In the genomic region with DNA sequence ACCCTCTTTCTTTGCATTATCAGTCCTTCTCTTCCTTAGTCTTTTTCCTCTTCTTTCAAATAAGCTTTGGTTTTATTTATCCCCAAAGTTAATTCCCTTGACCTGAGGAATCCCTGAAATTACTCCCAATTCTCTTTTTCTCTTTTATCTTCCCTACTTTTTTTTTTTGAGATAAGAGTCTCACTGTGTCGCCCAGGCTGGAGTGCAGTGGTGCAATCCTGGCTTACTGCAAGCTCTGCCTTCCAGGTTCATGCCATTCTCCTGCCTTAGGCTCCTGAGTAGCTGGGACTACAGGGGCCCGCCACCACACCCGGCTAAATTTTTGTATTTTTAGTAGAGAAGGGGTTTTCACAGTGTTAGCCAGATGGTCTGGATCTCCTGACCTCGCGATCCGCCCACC, we compare ENCODE assay signal across 19 cellular contexts. TPM values are rescaled to one million over a fixed set of nuclear protein-coding genes. Genes with fewer than 3 reads are reported as not detected.
DNase-seq lines count a peak whose midpoint lies in the region; ATAC-seq and TF ChIP-seq lines count a peak whose summit lies in the region.
"Had no signal": no experiment of that assay in that cellular context is flagged by ENCODE, and none has a peak within 500 bp of the region (broad histone marks: within the 10 kb centered on the region; RNA-seq: fewer than 3 reads in every experiment).

No MANE protein-coding gene starts in this region.

- H3K27ac Mint-ChIP-seq in stimulated activated effector memory CD8-positive, alpha-beta T cell treated with anti-CD3 and anti-CD28 coated beads, Interleukin-12 subunit alpha, Interleukin-12 subunit beta, amount 100 ng/mL, for 72 hours: no peak overlapping the region
- H3K27ac Mint-ChIP-seq: CD4-positive, alpha-beta memory T cell had no signal

- intact Hi-C loops in left ventricle myocardium inferior (cut with micrococcal nuclease) (no loop called here), right cardiac atrium (cut with DNase I) (loop anchor here in 1 of 4 donors (2.0 kb wide), 1 partner anchor 37 kb away; no protein-coding TSS in a partner anchor), ascending aorta (cut with DNase I) (loop anchor here (2.0 kb wide), 1 partner anchor 13 kb away; no protein-coding TSS in a partner anchor)

- no peak overlapping the region for H3K18ac ChIP-seq in mesendoderm (ENCODE audit: low read length)

- H3K79me1 ChIP-seq in mesendoderm (ENCODE audit: low read length): no peaks in the 10 kb centered on the region

- H3K36me3 ChIP-seq in left ventricle myocardium inferior: no peaks in the 10 kb centered on the region
- no peaks in the 10 kb centered on the region for H3K36me3 ChIP-seq in ascending aorta
- no peaks in the 10 kb centered on the region for H3K36me3 ChIP-seq in mesendoderm (ENCODE audit: control insufficient read depth, insufficient read depth, low read length)
- no peaks in the 10 kb centered on the region for H3K36me3 ChIP-seq in thoracic aorta
- H3K36me3 ChIP-seq: HAP-1 had no signal

- no peak for TF ChIP-seq CTCF in left ventricle myocardium inferior (IDR thresholded peaks at IDR 0.05; ENCODE audit: borderline replicate concordance)
- no peak for TF ChIP-seq CTCF in ascending aorta (IDR thresholded peaks at IDR 0.05)
- TF ChIP-seq CTCF in thoracic aorta (IDR thresholded peaks at IDR 0.05): no peak

- no peak overlapping the region for H4K8ac ChIP-seq in mesendoderm (ENCODE audit: low read depth, low read length)

- H4K5ac ChIP-seq in mesendoderm (ENCODE audit: low read length): no peak overlapping the region

- no peak overlapping the region for H2BK120ac ChIP-seq in mesendoderm (ENCODE audit: low read depth, low read length)

- H3K23ac ChIP-seq in mesendoderm (ENCODE audit: low read length): no peak overlapping the region

- WGBS in right cardiac atrium: 90% methylated on average over 6 of the region's 6 CpGs
- WGBS in mesendoderm (ENCODE audit: extremely low coverage, insufficient coverage, low lambda C conversion rate): no CpG with 5 or more reads among the region's 6 CpGs

- H3K27ac ChIP-seq in left ventricle myocardium inferior (replicated peaks) (peak overlapping the region; percentile 32), right cardiac atrium (ENCODE audit: low read length) (no peak overlapping the region), ascending aorta (peak overlapping the region; percentile 9 to 44), mesendoderm (ENCODE audit: low read depth, low read length) (peak overlapping the region; percentile 55), thoracic aorta (peak overlapping the region; percentile 21 to 23)
- H3K27ac ChIP-seq: A549 had no signal

- peaks cover 39% of the 10 kb centered on the region for H3K36me3 Mint-ChIP-seq in stimulated activated effector memory CD8-positive, alpha-beta T cell treated with anti-CD3 and anti-CD28 coated beads, Interleukin-12 subunit alpha, Interleukin-12 subunit beta, amount 100 ng/mL, for 72 hours

- peaks cover 80% of the 10 kb centered on the region for H3K4me1 ChIP-seq in left ventricle myocardium inferior
- peaks cover 4% of the 10 kb centered on the region for H3K4me1 ChIP-seq in right cardiac atrium (ENCODE audit: control insufficient read depth, insufficient read depth, low read length)
- peaks cover 0 to 6% of the 10 kb centered on the region in 2 donors for H3K4me1 ChIP-seq in ascending aorta
- peaks cover 7% of the 10 kb centered on the region for H3K4me1 ChIP-seq in mesendoderm (ENCODE audit: control insufficient read depth, low read depth, low read length)
- peaks cover 4 to 24% of the 10 kb centered on the region in 2 donors for H3K4me1 ChIP-seq in thoracic aorta (ENCODE audit: control insufficient read depth in 1 of 2, low read depth in 2 of 2)

- H3K4me1 Mint-ChIP-seq in stimulated activated effector memory CD8-positive, alpha-beta T cell treated with anti-CD3 and anti-CD28 coated beads, Interleukin-12 subunit alpha, Interleukin-12 subunit beta, amount 100 ng/mL, for 72 hours: peaks cover 36% of the 10 kb centered on the region

- no peak overlapping the region for H3K4me3 Mint-ChIP-seq in stimulated activated effector memory CD8-positive, alpha-beta T cell treated with anti-CD3 and anti-CD28 coated beads, Interleukin-12 subunit alpha, Interleukin-12 subunit beta, amount 100 ng/mL, for 72 hours
- H3K4me3 Mint-ChIP-seq: CD4-positive, alpha-beta memory T cell had no signal

- DNase-seq in left ventricle myocardium inferior (no peak), right cardiac atrium (no peak), ascending aorta (ENCODE audit: low spot score in 2 of 2) (no peak), mesendoderm (no peak), thoracic aorta (ENCODE audit: low spot score) (no peak)
- no peak for DNase-seq in activated naive CD4-positive, alpha-beta T cell treated with anti-CD3 and anti-CD28 coated beads, Interleukin-2, amount 50 U/mL, for 16 hours
- no peak for DNase-seq in stimulated activated effector memory CD8-positive, alpha-beta T cell treated with anti-CD3 and anti-CD28 coated beads, Interleukin-12 subunit alpha, Interleukin-12 subunit beta, amount 100 ng/mL, for 72 hours (ENCODE audit: low spot score in 2 of 2)
- DNase-seq: 8988T; ACHN; AML-193; C1 segment of cervical spinal cord; CD4-positive, alpha-beta memory T cell; COR-L47; DMS153; DND-41; GOT3 had no signal

- H3K9me3 Mint-ChIP-seq in stimulated activated effector memory CD8-positive, alpha-beta T cell treated with anti-CD3 and anti-CD28 coated beads, Interleukin-12 subunit alpha, Interleukin-12 subunit beta, amount 100 ng/mL, for 72 hours: no peaks in the 10 kb centered on the region

- H3K4me2 ChIP-seq in mesendoderm (ENCODE audit: low read length): no peak overlapping the region
- H3K4me2 ChIP-seq: A549 had no signal

- no peaks in the 10 kb centered on the region for H3K79me2 ChIP-seq in mesendoderm (ENCODE audit: control insufficient read depth, insufficient read depth, low read length)

- no peak overlapping the region for H3K9ac ChIP-seq in mesendoderm (ENCODE audit: low read length)

- H3K4me3 ChIP-seq in left ventricle myocardium inferior (no peak overlapping the region), right cardiac atrium (ENCODE audit: low read length) (no peak overlapping the region), ascending aorta (no peak overlapping the region), mesendoderm (ENCODE audit: low read length) (no peak overlapping the region), thoracic aorta (no peak overlapping the region)
- H3K4me3 ChIP-seq: A549, HAP-1 had no signal

- no peaks in the 10 kb centered on the region for H3K9me3 ChIP-seq in left ventricle myocardium inferior (replicated peaks)
- no peaks in the 10 kb centered on the region for H3K9me3 ChIP-seq in right cardiac atrium (ENCODE audit: control insufficient read depth, low read length)
- no peaks in the 10 kb centered on the region for H3K9me3 ChIP-seq in ascending aorta
- H3K9me3 ChIP-seq in thoracic aorta: no peaks in the 10 kb centered on the region
- H3K9me3 ChIP-seq: A549, HAP-1 had no signal

- H2AK5ac ChIP-seq in mesendoderm (ENCODE audit: low read length): no peak overlapping the region

- H2BK5ac ChIP-seq in mesendoderm (ENCODE audit: low read length): no peak overlapping the region

- no peak for ATAC-seq in right cardiac atrium
- no peak for ATAC-seq in thoracic aorta (ENCODE audit: insufficient number of reproducible peaks, low FRiP score, low read depth)
- ATAC-seq in stimulated activated effector memory CD8-positive, alpha-beta T cell treated with anti-CD3 and anti-CD28 coated beads, Interleukin-12 subunit alpha, Interleukin-12 subunit beta, amount 100 ng/mL, for 72 hours: no peak
- no peak for ATAC-seq in GM18498 (IDR thresholded peaks at IDR 0.05; ENCODE audit: unreplicated experiment)
- ATAC-seq: A549 had no signal

- H3K27me3 ChIP-seq in left ventricle myocardium inferior (ENCODE audit: low read depth) (no peaks in the 10 kb centered on the region), right cardiac atrium (ENCODE audit: control insufficient read depth, insufficient read depth) (no peaks in the 10 kb centered on the region), ascending aorta (no peaks in the 10 kb centered on the region), mesendoderm (ENCODE audit: insufficient read depth, low read length, poor library complexity) (no peaks in the 10 kb centered on the region), thoracic aorta (replicated peaks; ENCODE audit: insufficient read depth) (no peaks in the 10 kb centered on the region)

- no peak overlapping the region for H3K56ac ChIP-seq in mesendoderm (ENCODE audit: low read length)

- H2BK15ac ChIP-seq in mesendoderm (replicated peaks; ENCODE audit: low read depth): no peak overlapping the region

- H3K4ac ChIP-seq in mesendoderm (ENCODE audit: low read depth, low read length): no peak overlapping the region

RNA-seq across cellular contexts. Expression of a gene that starts 17.8 kb away (rescaled TPM):
- total RNA-seq in left ventricle myocardium inferior (223 TPM), right cardiac atrium (100 to 1,000 TPM; 150 to 177 (median 152) TPM), ascending aorta (23.8 TPM), thoracic aorta (10 to 100 TPM; 50.6 to 70.1 TPM)
- 77.2 TPM for polyA plus RNA-seq in right cardiac atrium
- 4.3 TPM for polyA plus RNA-seq in mesendoderm (2013, experiment 1 of 2)
- 4.4 TPM for polyA plus RNA-seq in mesendoderm (2013, experiment 2 of 2)
